Comparison of ENCODE assay signal across 8 cellular contexts in genomic region chr7:102572320-102573245, GRCh38. TPM values are rescaled to one million over a fixed set of nuclear protein-coding genes. Genes with fewer than 3 reads are reported as not detected.
A peak's percentile ranks its signal among the peaks of the same experiment; 100 is the strongest.
DNase-seq lines count a peak whose midpoint lies in the region; ATAC-seq and TF ChIP-seq lines count a peak whose summit lies in the region.
"Not testable (repeated sequence)": the region's sequence is repeated elsewhere in the genome, so short reads cannot be mapped to it uniquely, and the experiment has no call there.

Gene POLR2J3, minus strand, starts transcription at chr7:102572583. Its CDS starts 62 bp downstream, at chr7:102572521.

- H3K9me3 Mint-ChIP-seq in activated T-helper 17 cell treated with anti-CD3 and anti-CD28 coated beads, Interleukin-2, amount 50 U/mL, for 72 hours: not testable (repeated sequence)

- TF ChIP-seq POLR2A in GM19099 (IDR thresholded peaks at IDR 0.05; ENCODE audit: extremely low read depth, insufficient read length, low read depth): peak; percentile 61

- not testable (repeated sequence) for H3K4me1 Mint-ChIP-seq in activated T-helper 17 cell treated with anti-CD3 and anti-CD28 coated beads, Interleukin-2, amount 50 U/mL, for 72 hours

- TF ChIP-seq CTCF in AG10803 (conservative IDR thresholded peaks at IDR 0.05; ENCODE audit: low read length) (peak; percentile 40), RWPE1 (conservative IDR thresholded peaks at IDR 0.05; ENCODE audit: low read depth) (peak; percentile 34; the same call in 1 of the 2 replicates)

- POLR2A ChIA-PET in RWPE1 (lab: Yijun Ruan, JAX; ENCODE audit: low non-redundant PET): not testable (repeated sequence)

- peak; percentile 81 for DNase-seq in AG10803 (ENCODE audit: low read depth)
- DNase-seq in RWPE1 (ENCODE audit: low spot score): not testable (repeated sequence)
- DNase-seq in stimulated activated CD4-positive, alpha-beta T cell treated with anti-CD3 and anti-CD28 coated beads, Interleukin-4, amount 100 ng/mL, for 1 hour: peak; percentile 100

- CTCF ChIA-PET in RWPE1 (lab: Yijun Ruan, JAX): not testable (repeated sequence)

- H3K36me3 Mint-ChIP-seq in activated T-helper 17 cell treated with anti-CD3 and anti-CD28 coated beads, Interleukin-2, amount 50 U/mL, for 72 hours (ENCODE audit: low read depth): not testable (repeated sequence)

- not testable (repeated sequence) for H3K27me3 Mint-ChIP-seq in activated T-helper 17 cell treated with anti-CD3 and anti-CD28 coated beads, Interleukin-2, amount 50 U/mL, for 72 hours

- peak within 1 kb of the TSS; percentile 62 for H3K27ac ChIP-seq in RWPE1

- not testable (repeated sequence) for H3K4me1 ChIP-seq in mononuclear cell (ENCODE audit: insufficient read depth, low read length)

- H3K4me3 ChIP-seq in AG10803 (ENCODE audit: low read length): peak within 1 kb of the TSS; percentile 64
- peak within 1 kb of the TSS; percentile 67 for H3K4me3 ChIP-seq in mononuclear cell (ENCODE audit: low read length)

- ATAC-seq in HG03060 (IDR thresholded peaks at IDR 0.05; ENCODE audit: low read depth, unreplicated experiment): peak; percentile 83
- ATAC-seq in activated T-helper 17 cell treated with anti-CD3 and anti-CD28 coated beads, Interleukin-2, amount 50 U/mL, for 72 hours (replicated peaks): peak; percentile 83
- ATAC-seq in esophagus mucosa: peak; percentile 95

- H3K4me3 Mint-ChIP-seq in activated T-helper 17 cell treated with anti-CD3 and anti-CD28 coated beads, Interleukin-2, amount 50 U/mL, for 72 hours: peak within 1 kb of the TSS; percentile 78

- peak within 1 kb of the TSS; percentile 87 for H3K27ac Mint-ChIP-seq in activated T-helper 17 cell treated with anti-CD3 and anti-CD28 coated beads, Interleukin-2, amount 50 U/mL, for 72 hours

- not testable (repeated sequence) for H3K27me3 ChIP-seq in mononuclear cell (ENCODE audit: insufficient read depth, low read length)

- H3K9me3 ChIP-seq in mononuclear cell (ENCODE audit: low read depth, low read length): not testable (repeated sequence)

RNA-seq across cellular contexts. Expression of gene POLR2J3, which starts in this region (rescaled TPM):
- total RNA-seq in activated T-helper 17 cell treated with anti-CD3 and anti-CD28 coated beads, Interleukin-2, amount 50 U/mL, for 72 hours: 100 to 1,000 TPM in 1 of 2 donors, 10 to 100 TPM in 1; 76.6 to 101 TPM
- total RNA-seq in esophagus mucosa: 13.8 TPM
- 115 TPM for total RNA-seq in mononuclear cell
